In the genomic region with DNA sequence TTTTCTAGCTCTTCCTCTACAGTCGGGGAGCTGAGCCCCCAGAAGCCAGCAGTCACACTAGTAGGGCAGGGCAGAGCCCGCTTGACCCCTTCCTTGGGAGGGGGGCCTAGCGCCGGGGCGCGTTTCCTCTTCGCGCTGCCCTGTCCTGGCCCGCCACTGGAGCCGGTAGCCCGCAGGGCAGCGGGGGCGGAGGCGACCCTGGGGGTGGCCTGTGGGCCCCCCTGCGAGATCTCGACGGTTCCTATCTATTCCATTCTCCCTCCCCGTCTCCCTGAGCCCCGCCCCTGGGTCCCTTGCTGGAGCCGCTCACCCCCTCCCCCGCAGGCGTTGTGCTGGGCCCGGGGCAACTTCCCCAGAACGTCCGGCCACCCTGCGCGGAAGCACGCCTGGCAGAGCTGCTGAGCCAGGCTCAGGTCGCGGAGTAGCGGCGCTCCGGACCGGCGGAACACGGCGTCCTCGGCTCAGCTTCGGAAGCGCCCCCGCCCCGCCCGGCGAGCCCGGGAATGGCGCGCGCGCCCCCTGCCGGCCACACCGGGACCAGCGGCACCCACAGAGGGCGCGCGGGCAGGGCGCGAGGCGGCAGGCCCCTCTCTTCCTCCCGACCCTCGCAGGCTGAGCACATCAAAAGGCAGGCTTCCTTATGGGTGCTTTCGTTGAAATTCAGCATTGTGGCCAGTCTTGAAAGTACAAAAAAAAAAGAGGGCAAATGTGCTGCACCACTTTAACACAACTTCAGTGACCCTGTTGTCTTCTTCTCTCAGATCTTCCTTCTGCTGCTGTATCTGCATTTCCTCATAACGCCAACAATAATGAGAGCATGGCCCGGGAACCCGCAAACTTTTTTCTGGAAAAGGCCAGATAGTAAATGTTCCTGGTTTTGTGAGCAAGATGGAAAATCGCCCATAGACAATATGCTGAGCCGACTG, we compare ENCODE assay signal across 8 cellular contexts.
A peak's percentile ranks its signal among the peaks of the same experiment; 100 is the strongest.
DNase-seq lines count a peak whose midpoint lies in the region; ATAC-seq and TF ChIP-seq lines count a peak whose summit lies in the region.

No MANE protein-coding gene starts in this region.

- DNase-seq in DMS 273 (lab: John Stamatoyannopoulos, UW; ENCODE audit: unreplicated experiment) (peak; percentile 92), HK-2 (ENCODE audit: unreplicated experiment) (peak; percentile 85), RPMI8226 (peak; percentile 73), right cardiac atrium (peak; percentile 87 to 97 (median 95)), prostate gland (ENCODE audit: low spot score) (peak; percentile 67), NCI-H526 treated with DMSO at 0.1 percent for 48 hours (lab: John Stamatoyannopoulos, UW) (no peak)

- 4% methylated on average over 66 of the region's 66 CpGs for WGBS in right cardiac atrium
- 5% methylated on average over 37 of the region's 66 CpGs for WGBS in prostate gland

- H3K27me3 ChIP-seq in right cardiac atrium (ENCODE audit: control insufficient read depth, insufficient read depth) (no peaks in the 10 kb centered on the region), prostate gland (replicated peaks; ENCODE audit: insufficient read depth) (no peaks in the 10 kb centered on the region)

- ATAC-seq in GM19468 (IDR thresholded peaks at IDR 0.05; ENCODE audit: extremely low read depth, unreplicated experiment) = peak; percentile 91
- ATAC-seq in right cardiac atrium = peak; percentile 96

- H3K27ac ChIP-seq in angular gyrus (ENCODE audit: low read depth, low read length) (peak overlapping the region; percentile 65), right cardiac atrium (ENCODE audit: low read length) (peak overlapping the region; percentile 90), prostate gland (peak overlapping the region; percentile 72 to 78)

- H3K4me3 ChIP-seq in right cardiac atrium (ENCODE audit: low read length) (peak overlapping the region; percentile 60), prostate gland (peak overlapping the region; percentile 42 to 43)

- H3K9me3 ChIP-seq in right cardiac atrium (ENCODE audit: control insufficient read depth, low read length) (no peaks in the 10 kb centered on the region), prostate gland (no peaks in the 10 kb centered on the region)

- H3K4me1 ChIP-seq in right cardiac atrium (ENCODE audit: control insufficient read depth, insufficient read depth, low read length) (no peaks in the 10 kb centered on the region), prostate gland (replicated peaks) (no peaks in the 10 kb centered on the region)

- intact Hi-C loops in right cardiac atrium (cut with DNase I) (loop anchor here in 2 of 4 donors (10.0 kb wide), 2 partner anchors 70 to 1330 kb away; a partner anchor contains a TSS), prostate gland (cut with DNase I) (loop anchor here (2.0 to 5.0 kb wide), 3 partner anchors 74 to 1337 kb away; no protein-coding TSS in a partner anchor)

- H3K36me3 ChIP-seq in prostate gland = no peaks in the 10 kb centered on the region

- TF ChIP-seq POLR2A in prostate gland (IDR thresholded peaks at IDR 0.05) = no peak

- TF ChIP-seq CTCF in prostate gland (IDR thresholded peaks at IDR 0.05) = peak; percentile 91 to 96 (median 95)
